ENCODE assay signal across 17 cellular contexts in genomic region chr18:23833714-23834113, GRCh38.
"Had no signal": no experiment of that assay in that cellular context is flagged by ENCODE, and none has a peak within 500 bp of the region (broad histone marks: within the 10 kb centered on the region; RNA-seq: fewer than 3 reads in every experiment).

No MANE protein-coding gene starts in this region.

- H3K36me3 Mint-ChIP-seq: naive thymus-derived CD8-positive, alpha-beta T cell; neural progenitor cell had no signal

- H3K4me3 ChIP-seq: heart right ventricle, lung, neural progenitor cell, thoracic aorta, upper lobe of left lung had no signal

- H3K9me3 Mint-ChIP-seq: activated naive CD4-positive, alpha-beta T cell treated with anti-CD3 and anti-CD28 coated beads for 36 hours; activated naive CD8-positive, alpha-beta T cell treated with anti-CD3 and anti-CD28 coated beads, Interleukin-2, amount 50 U/mL, for 24 hours; activated T-cell treated with anti-CD3 and anti-CD28 coated beads, Interleukin-2, amount 50 U/mL, for 72 hours; endodermal cell; naive thymus-derived CD8-positive, alpha-beta T cell; neural progenitor cell had no signal

- DNase-seq: activated effector memory CD4-positive, alpha-beta T cell treated with Interleukin-2 at 50 U/mL for 16 hours; activated naive CD4-positive, alpha-beta T cell treated with anti-CD3 and anti-CD28 coated beads for 36 hours; activated naive CD8-positive, alpha-beta T cell treated with anti-CD3 and anti-CD28 coated beads, Interleukin-2, amount 50 U/mL, for 24 hours; activated T-cell treated with anti-CD3 and anti-CD28 coated beads, Interleukin-2, amount 50 U/mL, for 72 hours; cortex of kidney; endodermal cell; heart right ventricle; islet precursor cell; naive thymus-derived CD8-positive, alpha-beta T cell; stimulated activated CD4-positive, alpha-beta T cell treated with anti-CD3 and anti-CD28 coated beads, Interleukin-4, amount 100 ng/mL, for 24 hours; stimulated activated naive CD4-positive, alpha-beta T cell treated with Interleukin-2 at 50 U/mL for 16 hours; T-helper 1 cell had no signal

- H3K9ac ChIP-seq: neural progenitor cell had no signal

- H3K4me1 Mint-ChIP-seq: endodermal cell, neural progenitor cell had no signal

- H3K27me3 Mint-ChIP-seq: activated naive CD8-positive, alpha-beta T cell treated with anti-CD3 and anti-CD28 coated beads, Interleukin-2, amount 50 U/mL, for 24 hours; naive thymus-derived CD8-positive, alpha-beta T cell had no signal

- H3K4me3 Mint-ChIP-seq: activated naive CD4-positive, alpha-beta T cell treated with anti-CD3 and anti-CD28 coated beads for 36 hours; activated naive CD8-positive, alpha-beta T cell treated with anti-CD3 and anti-CD28 coated beads, Interleukin-2, amount 50 U/mL, for 24 hours; activated T-cell treated with anti-CD3 and anti-CD28 coated beads, Interleukin-2, amount 50 U/mL, for 72 hours; endodermal cell; naive thymus-derived CD8-positive, alpha-beta T cell; neural progenitor cell had no signal

- ATAC-seq: activated naive CD8-positive, alpha-beta T cell treated with anti-CD3 and anti-CD28 coated beads, Interleukin-2, amount 50 U/mL, for 24 hours; activated T-cell treated with anti-CD3 and anti-CD28 coated beads, Interleukin-2, amount 50 U/mL, for 72 hours; heart right ventricle; naive thymus-derived CD8-positive, alpha-beta T cell; sciatic nerve had no signal

- H3K4me1 ChIP-seq: neural progenitor cell had no signal

- H3K27me3 ChIP-seq: heart right ventricle, neural progenitor cell, upper lobe of left lung had no signal

- H3K4me2 ChIP-seq: neural progenitor cell had no signal

- H3K27ac Mint-ChIP-seq: activated naive CD4-positive, alpha-beta T cell treated with anti-CD3 and anti-CD28 coated beads for 36 hours; activated naive CD8-positive, alpha-beta T cell treated with anti-CD3 and anti-CD28 coated beads, Interleukin-2, amount 50 U/mL, for 24 hours; activated T-cell treated with anti-CD3 and anti-CD28 coated beads, Interleukin-2, amount 50 U/mL, for 72 hours; endodermal cell; naive thymus-derived CD8-positive, alpha-beta T cell; neural progenitor cell had no signal

- H3K36me3 ChIP-seq: neural progenitor cell, thoracic aorta, upper lobe of left lung had no signal

- H3K27ac ChIP-seq: heart right ventricle, neural progenitor cell, thoracic aorta, upper lobe of left lung had no signal

- H3K9me3 ChIP-seq: heart right ventricle, thoracic aorta, upper lobe of left lung had no signal
